In genomic region chr10:131676448-131676847, GRCh38 we compare ENCODE assay signal across 19 cellular contexts.
"Had no signal": no experiment of that assay in that cellular context is flagged by ENCODE, and none has a peak within 500 bp of the region (broad histone marks: within the 10 kb centered on the region; RNA-seq: fewer than 3 reads in every experiment).

No MANE protein-coding gene starts in this region.

- H3K9me3 Mint-ChIP-seq: activated T-helper 1 cell treated with anti-CD3 and anti-CD28 coated beads, Interleukin-12 subunit alpha, Interleukin-12 subunit beta, Interleukin-2, Interleukin-4 antibody, amounts not matched to agents 30 ng/mL and 10 ng/mL and 1 ng/mL, durations not matched to agents 14 hours and 24 hours and 36 hours; natural killer cell had no signal

- H3K9me3 ChIP-seq: lower lobe of right lung, thyroid gland had no signal

- H3K4me3 ChIP-seq: adrenal gland, breast epithelium, esophagus squamous epithelium, lower lobe of right lung, thyroid gland had no signal

- DNase-seq: activated CD4-positive, alpha-beta T cell treated with anti-CD3 and anti-CD28 coated beads, Interleukin-2, amount 50 U/mL, for 4 hours; activated gamma-delta T cell treated with Interleukin-2 at 50 U/mL for 16 hours; adrenal gland; cerebellar nuclear complex; effector CD8-positive, alpha-beta T cell; esophagus squamous epithelium; islet precursor cell; lower lobe of right lung; natural killer cell; occipital lobe; stimulated activated CD4-positive, alpha-beta T cell treated with anti-CD3 and anti-CD28 coated beads, Interleukin-2, amount 100 ng/mL, for 24 hours; stimulated activated naive CD4-positive, alpha-beta T cell treated with Interleukin-2 at 50 U/mL for 16 hours; T-helper 2 cell; thyroid gland had no signal

- FAIRE-seq: astrocyte had no signal

- H3K4me1 Mint-ChIP-seq: natural killer cell had no signal

- H3K27ac Mint-ChIP-seq: activated naive CD4-positive, alpha-beta T cell treated with anti-CD3 and anti-CD28 coated beads, Interleukin-2, amount 50 U/mL, for 72 hours; activated T-helper 1 cell treated with anti-CD3 and anti-CD28 coated beads, Interleukin-12 subunit alpha, Interleukin-12 subunit beta, Interleukin-2, Interleukin-4 antibody, amounts not matched to agents 30 ng/mL and 10 ng/mL and 1 ng/mL, durations not matched to agents 14 hours and 24 hours and 36 hours; natural killer cell had no signal

- H3K27ac ChIP-seq: adrenal gland, breast epithelium, esophagus squamous epithelium, lower lobe of right lung, thyroid gland, VCaP had no signal

- H3K36me3 ChIP-seq: adrenal gland, breast epithelium, esophagus squamous epithelium, lower lobe of right lung, thyroid gland had no signal

- H3K4me3 Mint-ChIP-seq: activated T-helper 1 cell treated with anti-CD3 and anti-CD28 coated beads, Interleukin-12 subunit alpha, Interleukin-12 subunit beta, Interleukin-2, Interleukin-4 antibody, amounts not matched to agents 30 ng/mL and 10 ng/mL and 1 ng/mL, durations not matched to agents 14 hours and 24 hours and 36 hours; natural killer cell had no signal

- H3K27me3 ChIP-seq: adrenal gland, thyroid gland had no signal

- H3K4me1 ChIP-seq: adrenal gland, breast epithelium, esophagus squamous epithelium, lower lobe of right lung, thyroid gland had no signal

- H3K36me3 Mint-ChIP-seq: natural killer cell had no signal

- ATAC-seq: activated naive CD4-positive, alpha-beta T cell treated with anti-CD3 and anti-CD28 coated beads, Interleukin-2, amount 50 U/mL, for 72 hours; lower lobe of right lung; natural killer cell had no signal
